10 cellular contexts compared by ENCODE assay signal in genomic region chr15:81336568-81336967, GRCh38. TPM values are rescaled to one million over a fixed set of nuclear protein-coding genes. Genes with fewer than 3 reads are reported as not detected.
DNase-seq lines count a peak whose midpoint lies in the region; ATAC-seq, FAIRE-seq and TF ChIP-seq lines count a peak whose summit lies in the region.
"Had no signal": no experiment of that assay in that cellular context is flagged by ENCODE, and none has a peak within 500 bp of the region (broad histone marks: within the 10 kb centered on the region; RNA-seq: fewer than 3 reads in every experiment).

No MANE protein-coding gene starts in this region.

- no peak overlapping the region for H3K27ac ChIP-seq in Karpas-422 (ENCODE audit: low read length)
- no peak overlapping the region for H3K27ac ChIP-seq in astrocyte (ENCODE audit: low read depth, low read length)
- H3K27ac ChIP-seq in osteoblast (ENCODE audit: low read depth, low read length): no peak overlapping the region
- H3K27ac ChIP-seq: thoracic aorta had no signal

- no peak overlapping the region for H3K4me2 ChIP-seq in Karpas-422 (ENCODE audit: low read depth, low read length, poor library complexity, severe bottlenecking)
- H3K4me2 ChIP-seq in astrocyte (ENCODE audit: low read length): no peak overlapping the region
- H3K4me2 ChIP-seq in osteoblast (ENCODE audit: insufficient read depth, low read length): no peak overlapping the region

- H3K27ac Mint-ChIP-seq in astrocyte (ENCODE audit: unreplicated experiment): no peak overlapping the region

- H3K9ac ChIP-seq in Karpas-422 (ENCODE audit: low read length) (no peak overlapping the region), astrocyte (ENCODE audit: low read length) (no peak overlapping the region)

- ATAC-seq in HG03097 (IDR thresholded peaks at IDR 0.05; ENCODE audit: low FRiP score, unreplicated experiment) (no peak), GM21515 (IDR thresholded peaks at IDR 0.05; ENCODE audit: unreplicated experiment) (no peak)

- H3K36me3 ChIP-seq in Karpas-422 (ENCODE audit: insufficient read depth, low read length): no peaks in the 10 kb centered on the region
- H3K36me3 ChIP-seq in astrocyte (ENCODE audit: insufficient read depth, low read length): no peaks in the 10 kb centered on the region
- H3K36me3 ChIP-seq in osteoblast (ENCODE audit: insufficient read depth, low read length): no peaks in the 10 kb centered on the region
- H3K36me3 ChIP-seq: thoracic aorta had no signal

- peak; percentile 13 for FAIRE-seq in astrocyte (lab: Jason Lieb, UNC)
- FAIRE-seq: A204.1 had no signal

- H3K4me3 ChIP-seq in Karpas-422 (ENCODE audit: low read length) (no peak overlapping the region), astrocyte (ENCODE audit: insufficient read depth, low read depth, low read length) (no peak overlapping the region), osteoblast (ENCODE audit: insufficient read depth, low read length) (no peak overlapping the region)
- H3K4me3 ChIP-seq: thoracic aorta had no signal

- peak; percentile 3 for DNase-seq in DMS 273 (lab: John Stamatoyannopoulos, UW; ENCODE audit: unreplicated experiment)
- DNase-seq in DMS 273 treated with DMSO at 0.1 percent for 48 hours (lab: John Stamatoyannopoulos, UW): no peak
- DNase-seq in Karpas-422: peak; percentile 65
- peak; percentile 18 for DNase-seq in astrocyte (ENCODE audit: low read depth)
- no peak for DNase-seq in osteoblast (ENCODE audit: insufficient read length, low spot score, missing footprints)
- no peak for DNase-seq in islet precursor cell

- no peaks in the 10 kb centered on the region for H3K36me3 Mint-ChIP-seq in astrocyte (ENCODE audit: low read depth, unreplicated experiment)

- H4K20me1 ChIP-seq in Karpas-422 (ENCODE audit: insufficient read depth, low read depth, low read length) (no peaks in the 10 kb centered on the region), astrocyte (ENCODE audit: insufficient read depth, low read length) (no peaks in the 10 kb centered on the region), osteoblast (ENCODE audit: insufficient read depth, low read length) (no peaks in the 10 kb centered on the region)

- peaks cover 2% of the 10 kb centered on the region for H3K27me3 Mint-ChIP-seq in astrocyte (ENCODE audit: low read depth, unreplicated experiment)

- H3K4me1 ChIP-seq in Karpas-422 (ENCODE audit: low read length): no peaks in the 10 kb centered on the region
- peaks cover 9% of the 10 kb centered on the region for H3K4me1 ChIP-seq in astrocyte (ENCODE audit: insufficient read depth, low read length)
- H3K4me1 ChIP-seq in osteoblast (ENCODE audit: insufficient read depth, low read length): peaks cover 33% of the 10 kb centered on the region

- H3K27me3 ChIP-seq in Karpas-422 (ENCODE audit: low read length) (no peaks in the 10 kb centered on the region), astrocyte (ENCODE audit: insufficient read depth, low read length) (peaks cover 2% of the 10 kb centered on the region), osteoblast (ENCODE audit: insufficient read depth, low read length) (no peaks in the 10 kb centered on the region)

- H3K79me2 ChIP-seq in Karpas-422 (ENCODE audit: low read length) (no peaks in the 10 kb centered on the region), astrocyte (ENCODE audit: insufficient read depth, low read length) (no peaks in the 10 kb centered on the region), osteoblast (ENCODE audit: insufficient read depth, low read length) (no peaks in the 10 kb centered on the region)

- no peaks in the 10 kb centered on the region for H3K9me3 Mint-ChIP-seq in astrocyte (ENCODE audit: unreplicated experiment)

- H3K4me3 Mint-ChIP-seq in astrocyte (ENCODE audit: unreplicated experiment): no peak overlapping the region

- peaks cover 14% of the 10 kb centered on the region for H3K4me1 Mint-ChIP-seq in astrocyte (ENCODE audit: low read depth, unreplicated experiment)

- no peaks in the 10 kb centered on the region for H3K9me3 ChIP-seq in Karpas-422 (ENCODE audit: low read length)
- H3K9me3 ChIP-seq in astrocyte (ENCODE audit: insufficient read depth, low read depth, low read length): no peaks in the 10 kb centered on the region
- H3K9me3 ChIP-seq in osteoblast (ENCODE audit: low read depth, low read length): no peaks in the 10 kb centered on the region
- H3K9me3 ChIP-seq: thoracic aorta had no signal

- TF ChIP-seq CTCF in astrocyte (IDR thresholded peaks at IDR 0.05; ENCODE audit: insufficient read depth, low read depth, low read length) (peak; percentile 39), osteoblast (IDR thresholded peaks at IDR 0.05; ENCODE audit: extremely low read depth, low read depth, low read length) (peak; percentile 42)

- H2AFZ ChIP-seq in Karpas-422 (ENCODE audit: low read length) (no peak overlapping the region), astrocyte (ENCODE audit: low read depth, low read length) (no peak overlapping the region), osteoblast (ENCODE audit: low read length) (no peak overlapping the region)

- H3K9me2 ChIP-seq in Karpas-422 (replicated peaks; ENCODE audit: insufficient read depth, low read length): no peaks in the 10 kb centered on the region

RNA-seq across cellular contexts. Expression of gene STARD5, which starts 12.6 kb away (rescaled TPM):
- 0.22 and 0.87 TPM in 2 replicates for total RNA-seq in Karpas-422 (2014; rRNA removed; shearing (Covaris generic); ENCODE audit: low replicate concordance)
- 5.5 and 5.8 TPM in 2 replicates for total RNA-seq in astrocyte
- total RNA-seq in osteoblast: 5.9 and 6.5 TPM in 2 replicates

RNA-seq across cellular contexts. Expression of gene TMC3, which starts 37.4 kb away (rescaled TPM):
- not detected in 2 replicates for total RNA-seq in Karpas-422 (2014; rRNA removed; shearing (Covaris generic); ENCODE audit: low replicate concordance)
- total RNA-seq in astrocyte (0.22 and 0.52 TPM in 2 replicates), osteoblast (not detected in 2 replicates)

Comparison
In these comparisons a context has a peak if more than half of its experiments do, and no peak if none do; other contexts are left out.
1. DNase-seq: peak in DMS 273 (single experiment), Karpas-422 (single experiment) and astrocyte (single experiment); none in DMS 273 treated with DMSO at 0.1 percent for 48 hours (single experiment), osteoblast (single experiment) and islet precursor cell (single experiment).